In the genomic region with DNA sequence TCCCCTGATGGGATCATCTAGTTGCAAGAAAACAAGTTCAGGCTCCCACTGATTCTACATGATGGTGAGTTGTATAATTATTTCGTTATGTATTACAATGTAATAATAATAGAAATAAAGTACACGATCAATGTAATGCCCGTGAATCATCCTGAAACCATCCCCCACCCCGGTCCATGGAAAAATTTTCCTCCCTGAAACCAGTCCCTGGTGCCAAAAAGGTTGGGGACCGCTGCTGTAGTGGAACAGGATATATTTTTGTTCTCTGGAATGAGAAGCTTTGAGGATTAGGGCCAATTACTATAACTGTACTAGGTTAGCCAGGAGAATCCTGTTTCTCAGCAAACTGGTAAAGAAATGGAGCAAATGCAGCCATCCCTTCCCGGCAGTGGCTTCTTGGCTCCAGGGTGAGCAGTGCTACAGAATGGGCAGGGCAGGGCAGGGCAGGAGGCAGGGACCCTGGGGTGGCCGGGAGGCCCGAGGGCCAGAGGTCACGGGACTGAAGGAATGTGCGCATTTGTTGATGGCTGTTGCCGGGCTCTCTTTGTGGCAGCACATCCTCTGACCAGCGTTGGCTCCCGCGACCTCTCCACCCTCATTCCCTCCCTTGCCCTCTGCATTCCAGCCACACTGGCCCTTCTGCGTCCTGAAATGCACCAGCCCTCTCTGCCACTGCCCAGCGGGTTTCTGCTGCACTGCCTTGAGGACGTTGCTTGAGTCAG, we compare ENCODE assay signal across 25 cellular contexts.
"Had no signal": no experiment of that assay in that cellular context is flagged by ENCODE, and none has a peak within 500 bp of the region (broad histone marks: within the 10 kb centered on the region; RNA-seq: fewer than 3 reads in every experiment).

No MANE protein-coding gene starts in this region.

- H3K9me3 ChIP-seq: esophagus muscularis mucosa, lower lobe of right lung, sigmoid colon, testis, upper lobe of left lung had no signal

- H3K9me3 Mint-ChIP-seq: activated CD4-positive, alpha-beta memory T cell treated with anti-CD3 and anti-CD28 coated beads for 36 hours; activated naive CD8-positive, alpha-beta T cell treated with anti-CD3 and anti-CD28 coated beads, Interleukin-2, amount 50 U/mL, for 24 hours; activated T-helper 1 cell treated with anti-CD3 and anti-CD28 coated beads, Interleukin-12 subunit alpha, Interleukin-12 subunit beta, Interleukin-2, Interleukin-4 antibody, amounts not matched to agents 30 ng/mL and 10 ng/mL and 1 ng/mL, durations not matched to agents 14 hours and 24 hours and 36 hours; effector memory CD8-positive, alpha-beta T cell had no signal

- H3K27ac Mint-ChIP-seq: activated CD4-positive, alpha-beta memory T cell treated with anti-CD3 and anti-CD28 coated beads for 36 hours; activated naive CD8-positive, alpha-beta T cell treated with anti-CD3 and anti-CD28 coated beads, Interleukin-2, amount 50 U/mL, for 24 hours; activated T-helper 1 cell treated with anti-CD3 and anti-CD28 coated beads, Interleukin-12 subunit alpha, Interleukin-12 subunit beta, Interleukin-2, Interleukin-4 antibody, amounts not matched to agents 30 ng/mL and 10 ng/mL and 1 ng/mL, durations not matched to agents 14 hours and 24 hours and 36 hours; effector memory CD8-positive, alpha-beta T cell; naive thymus-derived CD4-positive, alpha-beta T cell; progenitor cell of endocrine pancreas; stimulated activated naive B cell treated with anti-CD40 and anti-IgM and Interleukin-4, amounts not matched to agents 10 μg/mL and 1 μg/mL and 100 μg/mL, for 72 hours had no signal

- H3K36me3 Mint-ChIP-seq: activated CD4-positive, alpha-beta memory T cell treated with anti-CD3 and anti-CD28 coated beads for 36 hours; naive thymus-derived CD4-positive, alpha-beta T cell; stimulated activated naive B cell treated with anti-CD40 and anti-IgM and Interleukin-4, amounts not matched to agents 10 μg/mL and 1 μg/mL and 100 μg/mL, for 72 hours had no signal

- ATAC-seq: activated naive CD8-positive, alpha-beta T cell treated with anti-CD3 and anti-CD28 coated beads, Interleukin-2, amount 50 U/mL, for 24 hours; effector memory CD8-positive, alpha-beta T cell; lower lobe of right lung; naive thymus-derived CD4-positive, alpha-beta T cell; stimulated activated naive B cell treated with anti-CD40 and anti-IgM and Interleukin-4, amounts not matched to agents 10 μg/mL and 1 μg/mL and 100 μg/mL, for 72 hours had no signal

- DNase-seq: activated CD4-positive, alpha-beta memory T cell treated with anti-CD3 and anti-CD28 coated beads for 36 hours; activated CD4-positive, alpha-beta T cell treated with anti-CD3 and anti-CD28 coated beads for 48 hours; activated gamma-delta T cell; activated naive CD4-positive, alpha-beta T cell treated with anti-CD3 and anti-CD28 coated beads, Interleukin-2, amount 50 U/mL, for 16 hours; activated naive CD8-positive, alpha-beta T cell treated with anti-CD3 and anti-CD28 coated beads, Interleukin-2, amount 50 U/mL, for 24 hours; anterior cingulate cortex; brain microvascular endothelial cell; caudate nucleus; effector memory CD8-positive, alpha-beta T cell; glutamatergic neuron; hippocampal formation; kidney; lower lobe of right lung; naive thymus-derived CD4-positive, alpha-beta T cell; retina; sigmoid colon; stimulated activated CD4-positive, alpha-beta T cell treated with anti-CD3 and anti-CD28 coated beads, Interleukin-2, amount 100 ng/mL, for 48 hours; stimulated activated CD8-positive, alpha-beta memory T cell treated with anti-CD3 and anti-CD28 coated beads, Interleukin-4, amount 100 ng/mL, for 48 hours; stimulated activated naive B cell treated with anti-CD40 and anti-IgM and Interleukin-4, amounts not matched to agents 10 μg/mL and 1 μg/mL and 100 μg/mL, for 72 hours; T1000; testis had no signal

- H3K4me3 Mint-ChIP-seq: activated CD4-positive, alpha-beta memory T cell treated with anti-CD3 and anti-CD28 coated beads for 36 hours; activated naive CD8-positive, alpha-beta T cell treated with anti-CD3 and anti-CD28 coated beads, Interleukin-2, amount 50 U/mL, for 24 hours; activated T-helper 1 cell treated with anti-CD3 and anti-CD28 coated beads, Interleukin-12 subunit alpha, Interleukin-12 subunit beta, Interleukin-2, Interleukin-4 antibody, amounts not matched to agents 30 ng/mL and 10 ng/mL and 1 ng/mL, durations not matched to agents 14 hours and 24 hours and 36 hours; effector memory CD8-positive, alpha-beta T cell; naive thymus-derived CD4-positive, alpha-beta T cell; stimulated activated naive B cell treated with anti-CD40 and anti-IgM and Interleukin-4, amounts not matched to agents 10 μg/mL and 1 μg/mL and 100 μg/mL, for 72 hours had no signal

- H3K4me1 Mint-ChIP-seq: activated naive CD8-positive, alpha-beta T cell treated with anti-CD3 and anti-CD28 coated beads, Interleukin-2, amount 50 U/mL, for 24 hours; naive thymus-derived CD4-positive, alpha-beta T cell; stimulated activated naive B cell treated with anti-CD40 and anti-IgM and Interleukin-4, amounts not matched to agents 10 μg/mL and 1 μg/mL and 100 μg/mL, for 72 hours had no signal

- H3K27me3 Mint-ChIP-seq: activated naive CD8-positive, alpha-beta T cell treated with anti-CD3 and anti-CD28 coated beads, Interleukin-2, amount 50 U/mL, for 24 hours; progenitor cell of endocrine pancreas; stimulated activated naive B cell treated with anti-CD40 and anti-IgM and Interleukin-4, amounts not matched to agents 10 μg/mL and 1 μg/mL and 100 μg/mL, for 72 hours had no signal

- H3K4me3 ChIP-seq: esophagus muscularis mucosa, lower lobe of right lung, sigmoid colon, testis, upper lobe of left lung had no signal

- H3K27ac ChIP-seq: brain microvascular endothelial cell, esophagus muscularis mucosa, lower lobe of right lung, sigmoid colon, upper lobe of left lung had no signal

- H3K27me3 ChIP-seq: brain microvascular endothelial cell, esophagus muscularis mucosa, sigmoid colon, testis, upper lobe of left lung had no signal

- H3K4me1 ChIP-seq: esophagus muscularis mucosa, lower lobe of right lung, sigmoid colon, testis, upper lobe of left lung had no signal
